Comparison of ENCODE assay signal across 18 cellular contexts in the genomic region with DNA sequence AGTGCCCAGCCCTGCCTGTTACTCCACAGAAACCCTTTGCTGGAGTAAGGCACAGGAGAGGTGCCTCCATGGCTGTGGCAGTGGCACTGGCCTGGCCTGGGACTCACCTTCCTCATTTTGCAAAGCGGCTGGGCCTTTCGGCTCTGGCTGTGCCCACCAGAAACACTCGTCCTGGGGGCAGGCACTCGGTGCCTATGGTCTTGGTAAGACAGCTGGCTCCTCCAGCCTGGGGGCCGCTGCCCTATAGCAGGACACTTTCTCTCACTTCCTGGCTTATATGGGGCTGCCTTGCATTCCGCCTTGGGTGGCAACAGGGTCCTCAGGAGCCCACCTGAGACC. TPM values are rescaled to one million over a fixed set of nuclear protein-coding genes. Genes with fewer than 3 reads are reported as not detected.
DNase-seq lines count a peak whose midpoint lies in the region; ATAC-seq, FAIRE-seq and TF ChIP-seq lines count a peak whose summit lies in the region.
"Had no signal": no experiment of that assay in that cellular context is flagged by ENCODE, and none has a peak within 500 bp of the region (broad histone marks: within the 10 kb centered on the region; RNA-seq: fewer than 3 reads in every experiment).

No MANE protein-coding gene starts in this region.

- POLR2A ChIA-PET in A549 (lab: Yijun Ruan, JAX) (no interaction called here), PC-3 (lab: Charles Lee; ENCODE audit: unreplicated experiment) (no interaction called here)

- no peak for TF ChIP-seq EP300 in A549 (IDR thresholded peaks at IDR 0.05)
- no peak for TF ChIP-seq EP300 in gastroesophageal sphincter (IDR thresholded peaks at IDR 0.05)

- intact Hi-C loops in PC-3 (cut with micrococcal nuclease): no loop called here
- intact Hi-C loops in psoas muscle (cut with DNase I): loop anchor here (5.0 kb wide), 1 partner anchor 55 kb away; no protein-coding TSS in a partner anchor

- peaks cover 98% of the 10 kb centered on the region for H3K79me2 ChIP-seq in PC-3 (ENCODE audit: low read length)

- TF ChIP-seq POLR2A in A549 (IDR thresholded peaks at IDR 0.05; ENCODE audit: low read length) (no peak), gastroesophageal sphincter (IDR thresholded peaks at IDR 0.05) (no peak)

- H3K9me3 ChIP-seq in A549 (no peaks in the 10 kb centered on the region), PC-3 (ENCODE audit: low read length) (no peaks in the 10 kb centered on the region), gastroesophageal sphincter (no peaks in the 10 kb centered on the region), psoas muscle (no peaks in the 10 kb centered on the region)
- H3K9me3 ChIP-seq: left lung had no signal

- BruUV-seq in PC-3 (replicated peaks; lab: Mats Ljungman, UMichigan): no TSS peak

- peak overlapping the region; percentile 38; the same call in 1 of the 2 replicates for H3K9ac ChIP-seq in PC-3 (ENCODE audit: low read length)

- CTCF ChIA-PET in A549 (lab: Yijun Ruan, JAX): interaction anchor here (1.3 to 34.5 kb wide), 3 partner anchors 77 to 1035 kb away, joined by 4 to 373 read pairs (median 11); no protein-coding TSS in a partner anchor
- CTCF ChIA-PET in PC-3 (lab: Charles Lee): interaction anchor here (0.6 kb wide), 1 partner anchor 118 kb away, joined by 4 read pairs; no protein-coding TSS in a partner anchor

- no peaks in the 10 kb centered on the region for H3F3A ChIP-seq in PC-3 (ENCODE audit: low read length, unreplicated experiment)

- in situ Hi-C loops in GM13977 (cut with MboI; ENCODE audit: low pct_unique_long_range_greater_than_20kb, low sequenced_read_pairs, unreplicated experiment): no loop called here

- TF ChIP-seq CTCF in A549 (IDR thresholded peaks at IDR 0.05) (no peak), PC-3 (conservative IDR thresholded peaks at IDR 0.05; ENCODE audit: low read depth, low read length) (no peak), gastroesophageal sphincter (IDR thresholded peaks at IDR 0.05) (no peak), psoas muscle (IDR thresholded peaks at IDR 0.05) (no peak), GM13977 (IDR thresholded peaks at IDR 0.05; ENCODE audit: extremely low read depth, insufficient read depth, missing control alignments) (no peak), GM20000 (IDR thresholded peaks at IDR 0.05; ENCODE audit: extremely low read depth, missing control alignments) (no peak)

- H3K9me2 ChIP-seq in PC-3 (replicated peaks; ENCODE audit: low read length): no peaks in the 10 kb centered on the region

- H3K27ac ChIP-seq in A549 (peak overlapping the region; percentile 65 to 98), PC-3 (ENCODE audit: low read length) (peak overlapping the region; percentile 72), gastroesophageal sphincter (peak overlapping the region in 3 of 4 donors; percentile 75 to 78 (median 76)), psoas muscle (peak overlapping the region; percentile 91)

- H2AFZ ChIP-seq in PC-3 (ENCODE audit: low read length): no peak overlapping the region

- H3K4me3 ChIP-seq in A549 (no peak overlapping the region), PC-3 (ENCODE audit: low read length) (no peak overlapping the region), gastroesophageal sphincter (no peak overlapping the region), psoas muscle (no peak overlapping the region)
- H3K4me3 ChIP-seq: left lung had no signal

- peaks cover 69% of the 10 kb centered on the region for H4K20me1 ChIP-seq in PC-3 (ENCODE audit: low read length)

- TF ChIP-seq RAD21 in A549 (conservative IDR thresholded peaks at IDR 0.05 in 1 of 2, IDR thresholded peaks at IDR 0.05 in 1 of 2): no peak

- ATAC-seq in A549: no peak
- ATAC-seq in PC-3: no peak
- ATAC-seq in gastroesophageal sphincter: no peak
- no peak for ATAC-seq in psoas muscle
- ATAC-seq in GM21723 (IDR thresholded peaks at IDR 0.05; ENCODE audit: unreplicated experiment): no peak
- ATAC-seq: activated CD4-positive, CD25-positive, alpha-beta regulatory T cell treated with anti-CD3 and anti-CD28 coated beads, Interleukin-2, amount 50 U/mL, for 24 hours; activated CD8-positive, alpha-beta memory T cell treated with anti-CD3 and anti-CD28 coated beads, Interleukin-2, amount 10 ng/mL, durations not matched to agents 7 days and 5 days; left lung; naive thymus-derived CD4-positive, alpha-beta T cell had no signal

- no peak for FAIRE-seq in A549 (lab: Jason Lieb, UNC)
- FAIRE-seq: GM12892 had no signal

- H3K27me3 ChIP-seq in PC-3 (ENCODE audit: low read length): no peaks in the 10 kb centered on the region
- no peaks in the 10 kb centered on the region for H3K27me3 ChIP-seq in gastroesophageal sphincter
- no peaks in the 10 kb centered on the region for H3K27me3 ChIP-seq in psoas muscle (ENCODE audit: insufficient read depth in 3 of 3, low read length in 2 of 3)
- H3K27me3 ChIP-seq: left lung had no signal

- H3K4me2 ChIP-seq in A549 (peak overlapping the region; percentile 74; the same call in 1 of the 3 replicates), PC-3 (ENCODE audit: low read length) (0 out of 2 replicates have a peak overlapping the region, but pooled peaks have one; percentile 0)

- H3K36me3 ChIP-seq in PC-3 (ENCODE audit: low read depth, low read length) (0 out of 2 replicates have a peak, but pooled peaks cover 5% of the 10 kb centered on the region), gastroesophageal sphincter (no peaks in the 10 kb centered on the region), psoas muscle (ENCODE audit: insufficient read depth in 1 of 2, low read depth in 1 of 2) (no peaks in the 10 kb centered on the region)
- H3K36me3 ChIP-seq: left lung had no signal

- H3K4me1 ChIP-seq in A549 (peaks cover 100% of the 10 kb centered on the region), PC-3 (ENCODE audit: insufficient read depth, low read length) (peaks cover 59% of the 10 kb centered on the region), gastroesophageal sphincter (peaks cover 37 to 99% (median 88%) of the 10 kb centered on the region in 3 donors), psoas muscle (peaks cover 89% of the 10 kb centered on the region)

- 100% methylated on average over 1 of the region's 6 CpGs for WGBS in A549 (ENCODE audit: missing lambda C conversion rate)
- no CpG with 5 or more reads among the region's 6 CpGs for WGBS in gastroesophageal sphincter (ENCODE audit: low coverage in 1 of 2), 2 donors
- WGBS in psoas muscle, 3 donors: 70 to 86% (median 75%) methylated on average over 6 of the region's 6 CpGs

- DNase-seq in A549 (ENCODE audit: low read depth in 1 of 2, low spot score in 1 of 2) (no peak), PC-3 (no peak), psoas muscle (no peak), GM13977 (ENCODE audit: low spot score) (no peak), EL (no peak), GM20000 (ENCODE audit: low spot score) (no peak)
- DNase-seq: activated CD8-positive, alpha-beta memory T cell treated with anti-CD3 and anti-CD28 coated beads, Interleukin-2, amount 10 ng/mL, durations not matched to agents 7 days and 5 days; naive thymus-derived CD4-positive, alpha-beta T cell; NCI-H1092; NCI-H2171; NCI-H82; stimulated activated CD4-positive, alpha-beta T cell treated with anti-CD3 and anti-CD28 coated beads, Interleukin-2, amount 100 ng/mL, for 24 hours; T-helper 2 cell had no signal

TF ChIP-seq in A549, 52 proteins besides CTCF, POLR2A, EP300 and RAD21 (continues in another document):
- TF ChIP-seq, protein P1, sequence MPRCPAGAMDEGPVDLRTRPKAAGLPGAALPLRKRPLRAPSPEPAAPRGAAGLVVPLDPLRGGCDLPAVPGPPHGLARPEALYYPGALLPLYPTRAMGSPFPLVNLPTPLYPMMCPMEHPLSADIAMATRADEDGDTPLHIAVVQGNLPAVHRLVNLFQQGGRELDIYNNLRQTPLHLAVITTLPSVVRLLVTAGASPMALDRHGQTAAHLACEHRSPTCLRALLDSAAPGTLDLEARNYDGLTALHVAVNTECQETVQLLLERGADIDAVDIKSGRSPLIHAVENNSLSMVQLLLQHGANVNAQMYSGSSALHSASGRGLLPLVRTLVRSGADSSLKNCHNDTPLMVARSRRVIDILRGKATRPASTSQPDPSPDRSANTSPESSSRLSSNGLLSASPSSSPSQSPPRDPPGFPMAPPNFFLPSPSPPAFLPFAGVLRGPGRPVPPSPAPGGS (IDR thresholded peaks at IDR 0.05): no peak
- TF ChIP-seq KDM5A (IDR thresholded peaks at IDR 0.05) (no peak), PHF8 (IDR thresholded peaks at IDR 0.05; ENCODE audit: borderline replicate concordance, low read depth) (no peak), ZFP36 (IDR thresholded peaks at IDR 0.05; ENCODE audit: borderline replicate concordance, partially characterized antibody) (no peak), SREBF2 (IDR thresholded peaks at IDR 0.05) (no peak), TP53 (CRISPR knock-in tag; IDR thresholded peaks at IDR 0.05) (no peak), RFX5 (IDR thresholded peaks at IDR 0.05) (no peak), CHD2 (IDR thresholded peaks at IDR 0.05; ENCODE audit: low read length, partially characterized antibody) (no peak), ELK1 (IDR thresholded peaks at IDR 0.05; ENCODE audit: low read depth, low read length) (no peak), FOXS1 (CRISPR knock-in tag; IDR thresholded peaks at IDR 0.05) (no peak), HEYL (CRISPR knock-in tag; IDR thresholded peaks at IDR 0.05) (no peak), EHMT2 (IDR thresholded peaks at IDR 0.05; ENCODE audit: low read depth) (no peak)

RNA-seq across cellular contexts. Expression of gene ZMIZ1, which starts 13.2 kb away (rescaled TPM):
- polyA plus RNA-seq in A549 (2011; rRNA removed) (8.1 and 14.7 TPM in 2 replicates), A549 (2017; fragmentation: RNase III; extraction: RNeasy Plus Mini Kit Qiagen cat#74134 plus additional on column Dnase treatment) (29.1 to 30.3 TPM (median 30.1 TPM) in 3 replicates), psoas muscle (10 to 100 TPM; 10.4 to 24.3 (median 22.0) TPM)
- 31.6 and 42.1 TPM in 2 replicates for polyA plus RNA-seq in A549 (2012; cell fraction: cytosol; rRNA removed)
- polyA plus RNA-seq in A549 (2012; cell fraction: nucleus; rRNA removed): 63.3 and 68.3 TPM in 2 replicates
- polyA minus RNA-seq in A549 (2011; rRNA and poly(A)+ RNA removed): 16.1 and 17.8 TPM in 2 replicates
- total RNA-seq in PC-3 (2014; rRNA removed) (55.4 and 84.2 TPM in 2 replicates), gastroesophageal sphincter (10 to 100 TPM; 36.3 to 79.2 (median 67.1) TPM), psoas muscle (10 to 100 TPM; 30.0 to 37.6 (median 35.4) TPM)
